Comparison of ENCODE assay signal across 8 cellular contexts in the genomic region with DNA sequence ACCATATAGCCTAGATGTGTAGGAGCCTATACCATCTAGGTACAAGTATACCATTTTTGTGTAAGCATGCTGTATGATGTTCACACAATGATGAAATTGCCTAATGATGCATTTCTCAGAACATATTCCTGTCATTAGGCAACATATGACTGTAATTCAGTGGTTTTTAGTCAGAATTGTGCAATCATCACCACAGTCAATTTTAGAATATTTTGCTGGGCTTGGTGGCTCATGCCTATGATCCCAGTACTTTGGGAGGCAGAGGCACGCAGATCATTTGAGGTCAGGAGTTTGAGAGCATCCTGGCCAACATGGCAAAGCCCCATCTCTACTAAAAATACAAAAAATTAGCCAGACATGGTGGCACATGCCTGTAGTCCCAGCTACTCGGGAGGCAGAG. TPM values are rescaled to one million over a fixed set of nuclear protein-coding genes. Genes with fewer than 3 reads are reported as not detected.
A peak's percentile ranks its signal among the peaks of the same experiment; 100 is the strongest.
DNase-seq lines count a peak whose midpoint lies in the region; TF ChIP-seq lines count a peak whose summit lies in the region.
"Not testable (repeated sequence)": the region's sequence is repeated elsewhere in the genome, so short reads cannot be mapped to it uniquely, and the experiment has no call there.

No MANE protein-coding gene starts in this region.

- DNase-seq in EL (peak; percentile 93), SIG-M5 treated with dmso at 0.1 percent for 504 hours (lab: John Stamatoyannopoulos, UW; ENCODE audit: unreplicated experiment) (peak; percentile 94), iris pigment epithelial cell (ENCODE audit: low read depth) (peak; percentile 91)
- not testable (repeated sequence) for DNase-seq in esophagus muscularis mucosa (ENCODE audit: extremely low spot score); progenitor cell of endocrine pancreas (ENCODE audit: low spot score, unreplicated experiment); transverse colon

- not testable (repeated sequence) for TF ChIP-seq EP300 in Ishikawa (IDR thresholded peaks at IDR 0.05; ENCODE audit: borderline replicate concordance); esophagus muscularis mucosa (IDR thresholded peaks at IDR 0.05)
- peak; percentile 25 for TF ChIP-seq EP300 in transverse colon (IDR thresholded peaks at IDR 0.05; ENCODE audit: low read depth)

- H3K9me3 ChIP-seq in esophagus muscularis mucosa, transverse colon: not testable (repeated sequence)

- H3K36me3 ChIP-seq in esophagus muscularis mucosa, transverse colon: not testable (repeated sequence)

- peak overlapping the region; percentile 22 for H3K27ac Mint-ChIP-seq in activated naive CD8-positive, alpha-beta T cell
- peak overlapping the region; percentile 52 for H3K27ac Mint-ChIP-seq in progenitor cell of endocrine pancreas

- H3K27ac ChIP-seq in esophagus muscularis mucosa (replicated peaks in 1 of 4) (peak overlapping the region; percentile 33 to 65 (median 44)), transverse colon (peak overlapping the region; percentile 18 to 44 (median 26))

- WGBS in esophagus muscularis mucosa = 79% methylated on average over 2 of the region's 2 CpGs
- 52 to 80% methylated on average over 1 to 2 of the region's 2 CpGs for WGBS in transverse colon (ENCODE audit: low coverage in 1 of 2), 2 donors

- intact Hi-C loops in esophagus muscularis mucosa (cut with DNase I); transverse colon (cut with DNase I; ENCODE audit: low total_unique reads): not testable (repeated sequence)

- TF ChIP-seq POLR2A in esophagus muscularis mucosa (IDR thresholded peaks at IDR 0.05; ENCODE audit: low read depth); transverse colon (IDR thresholded peaks at IDR 0.05): not testable (repeated sequence)

- not testable (repeated sequence) for H3K9me3 Mint-ChIP-seq in activated naive CD8-positive, alpha-beta T cell (ENCODE audit: low read depth); progenitor cell of endocrine pancreas (ENCODE audit: low read depth)

- not testable (repeated sequence) for H3K27me3 Mint-ChIP-seq in activated naive CD8-positive, alpha-beta T cell; progenitor cell of endocrine pancreas

- TF ChIP-seq RAD21 in Ishikawa (IDR thresholded peaks at IDR 0.05; ENCODE audit: low read depth) = not testable (repeated sequence)

- H3K4me1 ChIP-seq in esophagus muscularis mucosa = peaks cover 33 to 80% (median 73%) of the 10 kb centered on the region in 4 donors
- peaks cover 18 to 72% (median 35%) of the 10 kb centered on the region in 4 donors for H3K4me1 ChIP-seq in transverse colon

- TF ChIP-seq CTCF in esophagus muscularis mucosa (IDR thresholded peaks at IDR 0.05); progenitor cell of endocrine pancreas (IDR thresholded peaks at IDR 0.05; ENCODE audit: unreplicated experiment); transverse colon (IDR thresholded peaks at IDR 0.05): not testable (repeated sequence)

- in situ Hi-C loops in transverse colon (cut with MboI; ENCODE audit: low pct_ligation_motif_present in 1 of 4, low pct_unique_long_range_greater_than_20kb in 1 of 4, low sequenced_read_pairs in 3 of 4) = not testable (repeated sequence)

- not testable (repeated sequence) for H3K27me3 ChIP-seq in esophagus muscularis mucosa, transverse colon

- not testable (repeated sequence) for H3K4me3 ChIP-seq in esophagus muscularis mucosa, transverse colon

- not testable (repeated sequence) for H3K36me3 Mint-ChIP-seq in activated naive CD8-positive, alpha-beta T cell; progenitor cell of endocrine pancreas (ENCODE audit: insufficient read depth)

- H3K4me3 Mint-ChIP-seq in activated naive CD8-positive, alpha-beta T cell; progenitor cell of endocrine pancreas (ENCODE audit: low read depth): not testable (repeated sequence)

- peaks cover 48% of the 10 kb centered on the region for H3K4me1 Mint-ChIP-seq in activated naive CD8-positive, alpha-beta T cell (ENCODE audit: low read depth)
- H3K4me1 Mint-ChIP-seq in progenitor cell of endocrine pancreas (ENCODE audit: low read depth) = not testable (repeated sequence)

TF ChIP-seq in Ishikawa, 13 proteins besides CTCF, POLR2A, EP300 and RAD21:
- peak; percentile 71 for TF ChIP-seq CEBPB (IDR thresholded peaks at IDR 0.05)

RNA-seq across cellular contexts. Expression of gene UBE2R2, which starts 19.3 kb away (rescaled TPM):
- 10 to 100 TPM; 27.8 to 45.1 (median 34.4) TPM for total RNA-seq in esophagus muscularis mucosa
- 72.0 and 72.8 TPM in 2 replicates for total RNA-seq in progenitor cell of endocrine pancreas
- 10 to 100 TPM; 13.9 to 30.8 (median 22.9) TPM for total RNA-seq in transverse colon

RNA-seq across cellular contexts. Expression of gene PRSS3, which starts 40.9 kb away (rescaled TPM):
- total RNA-seq in esophagus muscularis mucosa = 1 to 10 TPM in 1 of 4 donors, under 1 TPM in 1, not detected in 2; 0.99 to 1.4 TPM
- not detected in 2 replicates for total RNA-seq in progenitor cell of endocrine pancreas
- 100 to 1,000 TPM in 3 of 4 donors, 10 to 100 TPM in 1; 42.2 to 298 (median 113) TPM for total RNA-seq in transverse colon

Comparison
In these comparisons a context has a peak if more than half of its experiments do, and no peak if none do; other contexts are left out.
1. RNA of gene PRSS3, which starts 40.9 kb away (total RNA-seq): 42.2 to 298 TPM in transverse colon; 0.99 to 1.4 TPM in esophagus muscularis mucosa and not detected in progenitor cell of endocrine pancreas; every median in the first group is over 10 times any median in the second.